In the genomic region with DNA sequence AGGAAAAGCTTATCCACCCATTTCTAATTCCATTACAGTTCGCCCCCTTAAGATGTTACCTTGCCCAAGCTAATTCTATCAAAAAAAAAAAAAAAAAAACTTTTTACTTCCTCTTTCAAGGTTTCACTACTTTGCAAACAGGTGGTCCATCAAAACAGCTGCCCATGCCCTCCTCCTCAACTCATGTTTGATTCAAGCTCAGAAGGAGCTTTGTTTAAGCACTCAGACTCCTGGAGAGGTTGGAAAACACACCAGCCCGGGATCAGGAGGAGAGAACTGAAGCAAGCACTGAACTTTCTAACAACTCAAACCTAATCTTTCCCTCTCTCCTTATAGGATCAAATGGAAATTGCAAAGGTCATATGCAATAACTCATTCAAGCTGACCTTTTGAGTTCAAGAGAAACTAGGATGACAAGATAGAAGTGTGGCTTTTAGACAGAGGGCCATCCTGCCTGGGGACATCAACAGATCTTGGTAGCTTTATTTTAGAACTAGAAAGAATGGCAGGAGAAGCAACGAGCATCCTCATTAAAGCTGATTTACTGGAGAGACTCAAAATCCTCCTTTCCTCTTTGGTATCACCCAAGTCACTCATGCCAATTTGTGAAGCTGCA, we compare ENCODE assay signal across 1 cellular context.
TF ChIP-seq lines count a peak whose summit lies in the region.

No MANE protein-coding gene starts in this region.

TF ChIP-seq in GM12878, 131 proteins besides CTCF, POLR2A, EP300 and RAD21:
- TF ChIP-seq MEF2B (IDR thresholded peaks at IDR 0.05; ENCODE audit: partially characterized antibody, poor library complexity, severe bottlenecking) (no peak), SRF (IDR thresholded peaks at IDR 0.05; ENCODE audit: low read depth in 2 of 2, low read length in 2 of 2) (no peak), SP1 (IDR thresholded peaks at IDR 0.05; ENCODE audit: low read depth, low read length) (no peak), ATF7 (IDR thresholded peaks at IDR 0.05; ENCODE audit: low read depth) (peak; percentile 50; the same call in 1 of the 2 replicates), EED (IDR thresholded peaks at IDR 0.05; ENCODE audit: low read depth) (peak; percentile 53; the same call in 1 of the 2 replicates), CREM (IDR thresholded peaks at IDR 0.05; ENCODE audit: low read depth) (no peak), TCF12 (IDR thresholded peaks at IDR 0.05; ENCODE audit: low read depth, low read length) (peak; percentile 95), HDGF (IDR thresholded peaks at IDR 0.05) (0 out of 2 replicates have a peak, but pooled peaks have one; percentile 29), STAT1 (conservative IDR thresholded peaks at IDR 0.05) (no peak), POU2F2 (IDR thresholded peaks at IDR 0.05; ENCODE audit: borderline replicate concordance, low read depth, low read length) (peak; percentile 22; the same call in 1 of the 3 replicates), RB1 (IDR thresholded peaks at IDR 0.05; ENCODE audit: borderline replicate concordance) (0 out of 2 replicates have a peak, but pooled peaks have one; percentile 29), MTA2 (IDR thresholded peaks at IDR 0.05; ENCODE audit: low read depth) (peak; percentile 17; the same call in 1 of the 2 replicates), SIN3A (IDR thresholded peaks at IDR 0.05; ENCODE audit: low read depth, low read length) (no peak), TBL1XR1 (IDR thresholded peaks at IDR 0.05; ENCODE audit: low read depth, low read length) (no peak), NBN (IDR thresholded peaks at IDR 0.05) (0 out of 2 replicates have a peak, but pooled peaks have one; percentile 28), BCL11A (IDR thresholded peaks at IDR 0.05; ENCODE audit: low read depth, low read length) (no peak), STAT3 (IDR thresholded peaks at IDR 0.05; ENCODE audit: low read depth, low read length) (no peak), BRCA1 (IDR thresholded peaks at IDR 0.05; ENCODE audit: low read depth, low read length) (no peak), NR2F1 (conservative IDR thresholded peaks at IDR 0.05) (peak; percentile 83), BHLHE40 (IDR thresholded peaks at IDR 0.05; ENCODE audit: borderline replicate concordance in 1 of 2, low read depth in 2 of 2, low read length in 1 of 2) (no peak), IKZF1 (conservative IDR thresholded peaks at IDR 0.05) (peak; percentile 74), TCF3 (IDR thresholded peaks at IDR 0.05; ENCODE audit: borderline replicate concordance, insufficient read depth, low read depth, low read length) (peak; percentile 67; the same call in 1 of the 2 replicates), CHD1 (IDR thresholded peaks at IDR 0.05; ENCODE audit: low read depth, low read length) (no peak), GABPA (IDR thresholded peaks at IDR 0.05; ENCODE audit: low read depth) (no peak), ZNF384 (IDR thresholded peaks at IDR 0.05; ENCODE audit: borderline replicate concordance, low read depth, low read length) (peak; percentile 93), DPF2 (IDR thresholded peaks at IDR 0.05) (peak; percentile 40; the same call in 1 of the 2 replicates), NR2C2 (IDR thresholded peaks at IDR 0.05; ENCODE audit: borderline replicate concordance, control insufficient read depth, insufficient read length, low read depth) (no peak), JUNB (IDR thresholded peaks at IDR 0.05) (no peak), RUNX3 (IDR thresholded peaks at IDR 0.05; ENCODE audit: low read length) (peak; percentile 15; the same call in 1 of the 2 replicates), MYC (IDR thresholded peaks at IDR 0.05; ENCODE audit: insufficient read depth, insufficient read length, insufficient replicate concordance, low read length, severe bottlenecking) (no peak), YBX1 (IDR thresholded peaks at IDR 0.05) (no peak), IRF4 (IDR thresholded peaks at IDR 0.05; ENCODE audit: low read depth, low read length) (no peak), ZSCAN29 (IDR thresholded peaks at IDR 0.05) (no peak), CBFB (IDR thresholded peaks at IDR 0.05; ENCODE audit: low read depth) (no peak), IKZF2 (IDR thresholded peaks at IDR 0.05) (peak; percentile 31 to 35; a peak in 3 of 4 replicates), ZNF274 (IDR thresholded peaks at IDR 0.05; ENCODE audit: insufficient read depth, insufficient read length) (no peak), ZNF207 (IDR thresholded peaks at IDR 0.05; ENCODE audit: borderline replicate concordance) (no peak)
- TF ChIP-seq, protein P1, sequence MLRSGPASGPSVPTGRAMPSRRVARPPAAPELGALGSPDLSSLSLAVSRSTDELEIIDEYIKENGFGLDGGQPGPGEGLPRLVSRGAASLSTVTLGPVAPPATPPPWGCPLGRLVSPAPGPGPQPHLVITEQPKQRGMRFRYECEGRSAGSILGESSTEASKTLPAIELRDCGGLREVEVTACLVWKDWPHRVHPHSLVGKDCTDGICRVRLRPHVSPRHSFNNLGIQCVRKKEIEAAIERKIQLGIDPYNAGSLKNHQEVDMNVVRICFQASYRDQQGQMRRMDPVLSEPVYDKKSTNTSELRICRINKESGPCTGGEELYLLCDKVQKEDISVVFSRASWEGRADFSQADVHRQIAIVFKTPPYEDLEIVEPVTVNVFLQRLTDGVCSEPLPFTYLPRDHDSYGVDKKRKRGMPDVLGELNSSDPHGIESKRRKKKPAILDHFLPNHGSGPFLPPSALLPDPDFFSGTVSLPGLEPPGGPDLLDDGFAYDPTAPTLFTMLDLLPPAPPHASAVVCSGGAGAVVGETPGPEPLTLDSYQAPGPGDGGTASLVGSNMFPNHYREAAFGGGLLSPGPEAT (IDR thresholded peaks at IDR 0.05; ENCODE audit: low read depth): peak; percentile 72
- TF ChIP-seq, protein P2, sequence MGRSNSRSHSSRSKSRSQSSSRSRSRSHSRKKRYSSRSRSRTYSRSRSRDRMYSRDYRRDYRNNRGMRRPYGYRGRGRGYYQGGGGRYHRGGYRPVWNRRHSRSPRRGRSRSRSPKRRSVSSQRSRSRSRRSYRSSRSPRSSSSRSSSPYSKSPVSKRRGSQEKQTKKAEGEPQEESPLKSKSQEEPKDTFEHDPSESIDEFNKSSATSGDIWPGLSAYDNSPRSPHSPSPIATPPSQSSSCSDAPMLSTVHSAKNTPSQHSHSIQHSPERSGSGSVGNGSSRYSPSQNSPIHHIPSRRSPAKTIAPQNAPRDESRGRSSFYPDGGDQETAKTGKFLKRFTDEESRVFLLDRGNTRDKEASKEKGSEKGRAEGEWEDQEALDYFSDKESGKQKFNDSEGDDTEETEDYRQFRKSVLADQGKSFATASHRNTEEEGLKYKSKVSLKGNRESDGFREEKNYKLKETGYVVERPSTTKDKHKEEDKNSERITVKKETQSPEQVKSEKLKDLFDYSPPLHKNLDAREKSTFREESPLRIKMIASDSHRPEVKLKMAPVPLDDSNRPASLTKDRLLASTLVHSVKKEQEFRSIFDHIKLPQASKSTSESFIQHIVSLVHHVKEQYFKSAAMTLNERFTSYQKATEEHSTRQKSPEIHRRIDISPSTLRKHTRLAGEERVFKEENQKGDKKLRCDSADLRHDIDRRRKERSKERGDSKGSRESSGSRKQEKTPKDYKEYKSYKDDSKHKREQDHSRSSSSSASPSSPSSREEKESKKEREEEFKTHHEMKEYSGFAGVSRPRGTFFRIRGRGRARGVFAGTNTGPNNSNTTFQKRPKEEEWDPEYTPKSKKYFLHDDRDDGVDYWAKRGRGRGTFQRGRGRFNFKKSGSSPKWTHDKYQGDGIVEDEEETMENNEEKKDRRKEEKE (IDR thresholded peaks at IDR 0.05): no peak
- TF ChIP-seq, protein P3, sequence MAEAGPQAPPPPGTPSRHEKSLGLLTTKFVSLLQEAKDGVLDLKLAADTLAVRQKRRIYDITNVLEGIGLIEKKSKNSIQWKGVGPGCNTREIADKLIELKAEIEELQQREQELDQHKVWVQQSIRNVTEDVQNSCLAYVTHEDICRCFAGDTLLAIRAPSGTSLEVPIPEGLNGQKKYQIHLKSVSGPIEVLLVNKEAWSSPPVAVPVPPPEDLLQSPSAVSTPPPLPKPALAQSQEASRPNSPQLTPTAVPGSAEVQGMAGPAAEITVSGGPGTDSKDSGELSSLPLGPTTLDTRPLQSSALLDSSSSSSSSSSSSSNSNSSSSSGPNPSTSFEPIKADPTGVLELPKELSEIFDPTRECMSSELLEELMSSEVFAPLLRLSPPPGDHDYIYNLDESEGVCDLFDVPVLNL (IDR thresholded peaks at IDR 0.05; ENCODE audit: low read depth, low read length): no peak
- TF ChIP-seq, protein P4, sequence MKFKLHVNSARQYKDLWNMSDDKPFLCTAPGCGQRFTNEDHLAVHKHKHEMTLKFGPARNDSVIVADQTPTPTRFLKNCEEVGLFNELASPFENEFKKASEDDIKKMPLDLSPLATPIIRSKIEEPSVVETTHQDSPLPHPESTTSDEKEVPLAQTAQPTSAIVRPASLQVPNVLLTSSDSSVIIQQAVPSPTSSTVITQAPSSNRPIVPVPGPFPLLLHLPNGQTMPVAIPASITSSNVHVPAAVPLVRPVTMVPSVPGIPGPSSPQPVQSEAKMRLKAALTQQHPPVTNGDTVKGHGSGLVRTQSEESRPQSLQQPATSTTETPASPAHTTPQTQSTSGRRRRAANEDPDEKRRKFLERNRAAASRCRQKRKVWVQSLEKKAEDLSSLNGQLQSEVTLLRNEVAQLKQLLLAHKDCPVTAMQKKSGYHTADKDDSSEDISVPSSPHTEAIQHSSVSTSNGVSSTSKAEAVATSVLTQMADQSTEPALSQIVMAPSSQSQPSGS (IDR thresholded peaks at IDR 0.05; ENCODE audit: low read length): no peak
- TF ChIP-seq, protein P5, sequence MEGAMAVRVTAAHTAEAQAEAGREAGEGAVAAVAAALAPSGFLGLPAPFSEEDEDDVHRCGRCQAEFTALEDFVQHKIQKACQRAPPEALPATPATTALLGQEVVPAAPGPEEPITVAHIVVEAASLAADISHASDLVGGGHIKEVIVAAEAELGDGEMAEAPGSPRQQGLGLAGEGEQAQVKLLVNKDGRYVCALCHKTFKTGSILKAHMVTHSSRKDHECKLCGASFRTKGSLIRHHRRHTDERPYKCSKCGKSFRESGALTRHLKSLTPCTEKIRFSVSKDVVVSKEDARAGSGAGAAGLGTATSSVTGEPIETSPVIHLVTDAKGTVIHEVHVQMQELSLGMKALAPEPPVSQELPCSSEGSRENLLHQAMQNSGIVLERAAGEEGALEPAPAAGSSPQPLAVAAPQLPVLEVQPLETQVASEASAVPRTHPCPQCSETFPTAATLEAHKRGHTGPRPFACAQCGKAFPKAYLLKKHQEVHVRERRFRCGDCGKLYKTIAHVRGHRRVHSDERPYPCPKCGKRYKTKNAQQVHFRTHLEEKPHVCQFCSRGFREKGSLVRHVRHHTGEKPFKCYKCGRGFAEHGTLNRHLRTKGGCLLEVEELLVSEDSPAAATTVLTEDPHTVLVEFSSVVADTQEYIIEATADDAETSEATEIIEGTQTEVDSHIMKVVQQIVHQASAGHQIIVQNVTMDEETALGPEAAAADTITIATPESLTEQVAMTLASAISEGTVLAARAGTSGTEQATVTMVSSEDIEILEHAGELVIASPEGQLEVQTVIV (IDR thresholded peaks at IDR 0.05; ENCODE audit: borderline replicate concordance, partially characterized antibody): no peak
